8 cellular contexts compared by ENCODE assay signal in the genomic region with DNA sequence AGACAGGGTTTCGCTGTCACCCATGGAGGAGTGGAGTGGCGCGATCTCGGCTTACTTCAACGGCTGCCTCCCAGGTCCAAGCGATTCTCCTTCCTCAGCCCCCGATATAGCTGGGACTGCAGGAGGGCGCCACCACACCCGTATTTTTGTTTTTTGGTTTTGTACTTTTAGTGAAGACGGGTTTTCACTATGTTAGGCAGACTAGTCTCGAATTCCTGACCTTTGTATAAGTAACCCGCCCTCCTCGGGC.
DNase-seq lines count a peak whose midpoint lies in the region; ATAC-seq lines count a peak whose summit lies in the region.

No MANE protein-coding gene starts in this region.

- ATAC-seq in HG03025 (IDR thresholded peaks at IDR 0.05; ENCODE audit: low FRiP score, unreplicated experiment) (peak; percentile 15), Right ventricle myocardium superior (ENCODE audit: poor library complexity) (peak; percentile 35)

- peaks cover 10% of the 10 kb centered on the region for H3K36me3 Mint-ChIP-seq in activated naive CD4-positive, alpha-beta T cell treated with anti-CD3 and anti-CD28 coated beads, Interleukin-2, amount 10 ng/mL, durations not matched to agents 7 days and 5 days
- peaks cover 8% of the 10 kb centered on the region for H3K36me3 Mint-ChIP-seq in T-helper 1 cell treated with Interleukin-12 subunit alpha and Interleukin-12 subunit beta and Interleukin-4 antibody, amounts not matched to agents 30 μg/mL and 1 μg/mL, for 36 hours (ENCODE audit: low read depth)

- DNase-seq in activated naive CD4-positive, alpha-beta T cell treated with anti-CD3 and anti-CD28 coated beads, Interleukin-2, amount 10 ng/mL, durations not matched to agents 7 days and 5 days: peak; percentile 72
- DNase-seq in activated naive CD4-positive, alpha-beta T cell treated with Interleukin-2 at 50 U/mL for 16 hours: no peak
- DNase-seq in Right ventricle myocardium superior (no peak), skeletal muscle cell (ENCODE audit: low read depth) (no peak), HK-2 (ENCODE audit: unreplicated experiment) (no peak), NCI-H82 treated with DMSO at 0.1 percent for 48 hours (lab: John Stamatoyannopoulos, UW; ENCODE audit: unreplicated experiment) (no peak)

- peak overlapping the region; percentile 88 for H3K4me3 Mint-ChIP-seq in activated naive CD4-positive, alpha-beta T cell treated with anti-CD3 and anti-CD28 coated beads, Interleukin-2, amount 10 ng/mL, durations not matched to agents 7 days and 5 days
- H3K4me3 Mint-ChIP-seq in T-helper 1 cell treated with Interleukin-12 subunit alpha and Interleukin-12 subunit beta and Interleukin-4 antibody, amounts not matched to agents 30 μg/mL and 1 μg/mL, for 36 hours: peak overlapping the region; percentile 95

- intact Hi-C loops in Right ventricle myocardium superior (cut with DNase I): no loop called here

- H3K27ac Mint-ChIP-seq in activated naive CD4-positive, alpha-beta T cell treated with anti-CD3 and anti-CD28 coated beads, Interleukin-2, amount 10 ng/mL, durations not matched to agents 7 days and 5 days: peak overlapping the region; percentile 99
- peak overlapping the region; percentile 93 for H3K27ac Mint-ChIP-seq in T-helper 1 cell treated with Interleukin-12 subunit alpha and Interleukin-12 subunit beta and Interleukin-4 antibody, amounts not matched to agents 30 μg/mL and 1 μg/mL, for 36 hours

- peak overlapping the region; percentile 65 for H3K4me3 ChIP-seq in skeletal muscle cell (ENCODE audit: low read depth, low read length)

- H3K27me3 Mint-ChIP-seq in activated naive CD4-positive, alpha-beta T cell treated with anti-CD3 and anti-CD28 coated beads, Interleukin-2, amount 10 ng/mL, durations not matched to agents 7 days and 5 days: no peaks in the 10 kb centered on the region
- H3K27me3 Mint-ChIP-seq in T-helper 1 cell treated with Interleukin-12 subunit alpha and Interleukin-12 subunit beta and Interleukin-4 antibody, amounts not matched to agents 30 μg/mL and 1 μg/mL, for 36 hours (ENCODE audit: low read depth): no peaks in the 10 kb centered on the region

- H3K9me3 Mint-ChIP-seq in activated naive CD4-positive, alpha-beta T cell treated with anti-CD3 and anti-CD28 coated beads, Interleukin-2, amount 10 ng/mL, durations not matched to agents 7 days and 5 days: no peaks in the 10 kb centered on the region
- H3K9me3 Mint-ChIP-seq in T-helper 1 cell treated with Interleukin-12 subunit alpha and Interleukin-12 subunit beta and Interleukin-4 antibody, amounts not matched to agents 30 μg/mL and 1 μg/mL, for 36 hours: no peaks in the 10 kb centered on the region

- CTCF ChIA-PET in activated naive CD4-positive, alpha-beta T cell treated with anti-CD3 and anti-CD28 coated beads, Interleukin-2, amount 10 ng/mL, durations not matched to agents 7 days and 5 days (lab: Charles Lee): interaction anchor here (0.6 to 3.5 kb wide), 4 partner anchors 9 to 35 kb away, joined by 3 to 22 read pairs (median 6); a partner anchor contains a TSS

- H3K4me1 Mint-ChIP-seq in activated naive CD4-positive, alpha-beta T cell treated with anti-CD3 and anti-CD28 coated beads, Interleukin-2, amount 10 ng/mL, durations not matched to agents 7 days and 5 days: peaks cover 39% of the 10 kb centered on the region
- peaks cover 32% of the 10 kb centered on the region for H3K4me1 Mint-ChIP-seq in T-helper 1 cell treated with Interleukin-12 subunit alpha and Interleukin-12 subunit beta and Interleukin-4 antibody, amounts not matched to agents 30 μg/mL and 1 μg/mL, for 36 hours (ENCODE audit: low read depth)
